10 cellular contexts compared by ENCODE assay signal in the genomic region with DNA sequence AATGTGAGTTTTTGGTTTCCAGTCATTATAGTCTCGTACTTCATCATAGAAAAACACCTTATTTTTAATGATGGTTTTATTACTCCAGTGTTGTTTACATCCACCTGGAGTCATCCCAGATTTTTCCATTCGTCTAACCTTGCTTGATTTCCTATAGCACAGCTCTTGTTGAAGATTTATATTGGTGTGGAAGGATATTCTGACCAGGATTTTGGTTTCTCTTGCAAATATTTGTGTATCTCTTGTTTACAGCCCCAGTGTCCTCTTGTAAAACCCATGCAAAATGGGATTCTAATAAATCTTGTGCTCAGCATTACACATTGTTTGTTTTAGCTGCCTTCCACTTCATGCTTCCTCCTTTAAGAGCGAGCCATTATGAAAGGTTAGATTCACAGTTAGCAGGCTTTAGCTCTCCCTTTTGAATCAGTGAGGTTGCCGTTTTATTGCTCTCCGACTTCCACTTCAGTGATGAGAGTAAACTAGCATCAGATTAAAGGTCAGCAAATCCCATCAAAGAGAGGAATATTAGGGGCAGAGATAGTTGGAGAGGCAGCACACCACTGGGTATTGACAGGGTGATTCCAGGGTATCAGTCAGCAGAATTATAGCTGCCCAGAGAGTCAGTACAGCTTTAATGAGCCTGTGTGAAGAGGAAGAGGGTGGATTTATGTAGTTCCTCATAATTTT.
DNase-seq lines count a peak whose midpoint lies in the region; ATAC-seq and TF ChIP-seq lines count a peak whose summit lies in the region.
"Had no signal": no experiment of that assay in that cellular context is flagged by ENCODE, and none has a peak within 500 bp of the region (broad histone marks: within the 10 kb centered on the region; RNA-seq: fewer than 3 reads in every experiment).

No MANE protein-coding gene starts in this region.

- peak; percentile 73 for ATAC-seq in naive thymus-derived CD4-positive, alpha-beta T cell
- ATAC-seq in HG03159 (IDR thresholded peaks at IDR 0.05; ENCODE audit: unreplicated experiment), result no peak
- ATAC-seq in GM18873 (IDR thresholded peaks at IDR 0.05; ENCODE audit: low FRiP score, unreplicated experiment), result no peak
- no peak for ATAC-seq in HG03520 (IDR thresholded peaks at IDR 0.05; ENCODE audit: unreplicated experiment)
- ATAC-seq: activated T-cell treated with anti-CD3 and anti-CD28 coated beads, Interleukin-2, amount 50 U/mL, for 72 hours had no signal

- CTCF ChIA-PET in naive thymus-derived CD4-positive, alpha-beta T cell (lab: Charles Lee), result no interaction called here

- no peaks in the 10 kb centered on the region for H3K9me3 ChIP-seq in naive thymus-derived CD4-positive, alpha-beta T cell (ENCODE audit: control insufficient read depth in 2 of 3, low read length in 3 of 3)
- H3K9me3 ChIP-seq in BE2C, result no peaks in the 10 kb centered on the region
- H3K9me3 ChIP-seq: SJSA1 had no signal

- peaks cover 0 to 3% (median 0%) of the 10 kb centered on the region in 5 donors for H3K36me3 Mint-ChIP-seq in naive thymus-derived CD4-positive, alpha-beta T cell

- no peaks in the 10 kb centered on the region for H3K36me3 ChIP-seq in naive thymus-derived CD4-positive, alpha-beta T cell (ENCODE audit: control insufficient read depth in 2 of 3, insufficient read depth in 3 of 3, low read length in 3 of 3)
- no peaks in the 10 kb centered on the region for H3K36me3 ChIP-seq in BE2C
- H3K36me3 ChIP-seq: SJSA1 had no signal

- no peak overlapping the region for H3K4me3 ChIP-seq in naive thymus-derived CD4-positive, alpha-beta T cell (ENCODE audit: low read length)
- no peak overlapping the region for H3K4me3 ChIP-seq in BE2C (ENCODE audit: low read depth, low read length)
- H3K4me3 ChIP-seq: SJSA1 had no signal

- no peak overlapping the region for H3K27ac ChIP-seq in naive thymus-derived CD4-positive, alpha-beta T cell (ENCODE audit: low read depth, low read length)
- H3K27ac ChIP-seq: SJSA1 had no signal

- peaks cover 0 to 22% (median 0%) of the 10 kb centered on the region in 5 donors for H3K27me3 Mint-ChIP-seq in naive thymus-derived CD4-positive, alpha-beta T cell

- POLR2A ChIA-PET in naive thymus-derived CD4-positive, alpha-beta T cell (lab: Charles Lee), result interaction anchor here (0.7 kb wide), 1 partner anchor 62 kb away, joined by 3 read pairs; no protein-coding TSS in a partner anchor

- H3K4me1 Mint-ChIP-seq in naive thymus-derived CD4-positive, alpha-beta T cell, result peaks cover 0 to 10% (median 4%) of the 10 kb centered on the region in 7 donors

- intact Hi-C loops in naive thymus-derived CD4-positive, alpha-beta T cell (cut with micrococcal nuclease), result no loop called here

- TF ChIP-seq CTCF in BE2C (IDR thresholded peaks at IDR 0.05; ENCODE audit: low read depth, low read length), result no peak

- no peaks in the 10 kb centered on the region for H3K27me3 ChIP-seq in naive thymus-derived CD4-positive, alpha-beta T cell (ENCODE audit: control insufficient read depth in 2 of 2, insufficient read depth in 2 of 2, low read length in 2 of 2)
- no peaks in the 10 kb centered on the region for H3K27me3 ChIP-seq in BE2C
- H3K27me3 ChIP-seq: SJSA1 had no signal

- H3K9me3 Mint-ChIP-seq in naive thymus-derived CD4-positive, alpha-beta T cell, result no peaks in the 10 kb centered on the region
- H3K9me3 Mint-ChIP-seq: activated T-cell treated with anti-CD3 and anti-CD28 coated beads, Interleukin-2, amount 50 U/mL, for 72 hours had no signal

- DNase-seq in DMS79 treated with DMSO at 0.1 percent for 48 hours (lab: John Stamatoyannopoulos, UW) (peak; percentile 90), NCI-H1092 treated with DMSO at 0.1 percent for 48 hours (lab: John Stamatoyannopoulos, UW) (peak; percentile 96), SW480 (ENCODE audit: low spot score) (peak; percentile 3), BE2C (no peak)
- DNase-seq in naive thymus-derived CD4-positive, alpha-beta T cell, result no peak
- DNase-seq: activated T-cell treated with anti-CD3 and anti-CD28 coated beads, Interleukin-2, amount 50 U/mL, for 72 hours had no signal

- no peaks in the 10 kb centered on the region for H3K4me1 ChIP-seq in naive thymus-derived CD4-positive, alpha-beta T cell (ENCODE audit: control insufficient read depth in 2 of 2, insufficient read depth in 2 of 2, low read length in 2 of 2)
- peaks cover 45% of the 10 kb centered on the region for H3K4me1 ChIP-seq in BE2C
- H3K4me1 ChIP-seq: SJSA1 had no signal

- no peak overlapping the region for H3K27ac Mint-ChIP-seq in naive thymus-derived CD4-positive, alpha-beta T cell
- H3K27ac Mint-ChIP-seq: activated T-cell treated with anti-CD3 and anti-CD28 coated beads, Interleukin-2, amount 50 U/mL, for 72 hours had no signal

- no peak overlapping the region for H3K4me3 Mint-ChIP-seq in naive thymus-derived CD4-positive, alpha-beta T cell
- H3K4me3 Mint-ChIP-seq: activated T-cell treated with anti-CD3 and anti-CD28 coated beads, Interleukin-2, amount 50 U/mL, for 72 hours had no signal

Comparison
In these comparisons a context has a peak if more than half of its experiments do, and no peak if none do; other contexts are left out.
1. DNase-seq: peak in DMS79 treated with DMSO at 0.1 percent for 48 hours (single experiment), NCI-H1092 treated with DMSO at 0.1 percent for 48 hours (single experiment) and SW480 (single experiment); none in naive thymus-derived CD4-positive, alpha-beta T cell (0 of 9) and BE2C (single experiment).